In the genomic region with DNA sequence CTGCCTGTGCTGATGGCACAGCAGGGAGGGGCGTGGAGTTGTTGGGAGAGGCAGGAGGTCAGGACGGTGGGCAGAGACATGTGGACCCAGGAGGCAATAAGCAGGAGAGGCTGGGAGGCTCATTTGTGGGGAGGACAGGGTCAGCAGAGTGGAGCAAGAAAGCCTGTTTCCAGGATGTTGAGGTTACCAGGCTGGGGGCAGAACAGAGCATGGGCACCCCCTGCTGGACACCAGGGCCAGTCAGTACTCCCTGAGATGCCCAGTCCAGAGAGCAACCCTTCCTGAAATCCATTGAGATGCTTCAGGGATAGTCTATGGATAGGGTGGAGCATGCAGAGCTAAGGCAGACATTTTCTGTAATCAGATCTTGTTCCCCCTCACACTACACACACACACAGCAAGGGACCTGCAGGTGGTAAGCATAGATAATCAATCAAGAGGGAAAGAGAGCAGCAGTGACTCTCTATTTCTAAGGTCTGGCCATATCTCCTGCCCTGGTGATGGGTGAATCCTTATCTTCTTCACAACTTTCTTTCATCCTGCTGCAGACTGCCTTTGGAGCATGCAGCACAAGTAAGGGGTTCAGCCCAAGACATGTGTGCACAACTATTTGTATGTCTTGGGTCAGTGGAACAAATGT, we compare ENCODE assay signal across 1 cellular context.
TF ChIP-seq lines count a peak whose summit lies in the region.

No MANE protein-coding gene starts in this region.

TF ChIP-seq in HCT116, 20 proteins besides CTCF, POLR2A, EP300 and RAD21 (continued from another document):
- TF ChIP-seq, protein P1, sequence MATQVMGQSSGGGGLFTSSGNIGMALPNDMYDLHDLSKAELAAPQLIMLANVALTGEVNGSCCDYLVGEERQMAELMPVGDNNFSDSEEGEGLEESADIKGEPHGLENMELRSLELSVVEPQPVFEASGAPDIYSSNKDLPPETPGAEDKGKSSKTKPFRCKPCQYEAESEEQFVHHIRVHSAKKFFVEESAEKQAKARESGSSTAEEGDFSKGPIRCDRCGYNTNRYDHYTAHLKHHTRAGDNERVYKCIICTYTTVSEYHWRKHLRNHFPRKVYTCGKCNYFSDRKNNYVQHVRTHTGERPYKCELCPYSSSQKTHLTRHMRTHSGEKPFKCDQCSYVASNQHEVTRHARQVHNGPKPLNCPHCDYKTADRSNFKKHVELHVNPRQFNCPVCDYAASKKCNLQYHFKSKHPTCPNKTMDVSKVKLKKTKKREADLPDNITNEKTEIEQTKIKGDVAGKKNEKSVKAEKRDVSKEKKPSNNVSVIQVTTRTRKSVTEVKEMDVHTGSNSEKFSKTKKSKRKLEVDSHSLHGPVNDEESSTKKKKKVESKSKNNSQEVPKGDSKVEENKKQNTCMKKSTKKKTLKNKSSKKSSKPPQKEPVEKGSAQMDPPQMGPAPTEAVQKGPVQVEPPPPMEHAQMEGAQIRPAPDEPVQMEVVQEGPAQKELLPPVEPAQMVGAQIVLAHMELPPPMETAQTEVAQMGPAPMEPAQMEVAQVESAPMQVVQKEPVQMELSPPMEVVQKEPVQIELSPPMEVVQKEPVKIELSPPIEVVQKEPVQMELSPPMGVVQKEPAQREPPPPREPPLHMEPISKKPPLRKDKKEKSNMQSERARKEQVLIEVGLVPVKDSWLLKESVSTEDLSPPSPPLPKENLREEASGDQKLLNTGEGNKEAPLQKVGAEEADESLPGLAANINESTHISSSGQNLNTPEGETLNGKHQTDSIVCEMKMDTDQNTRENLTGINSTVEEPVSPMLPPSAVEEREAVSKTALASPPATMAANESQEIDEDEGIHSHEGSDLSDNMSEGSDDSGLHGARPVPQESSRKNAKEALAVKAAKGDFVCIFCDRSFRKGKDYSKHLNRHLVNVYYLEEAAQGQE (IDR thresholded peaks at IDR 0.05; ENCODE audit: low read depth) = no peak
- no peak for TF ChIP-seq ELF1 (IDR thresholded peaks at IDR 0.05; ENCODE audit: borderline replicate concordance, low read depth)
- no peak for TF ChIP-seq JUND (IDR thresholded peaks at IDR 0.05)
- TF ChIP-seq EZH2phosphoT487 (IDR thresholded peaks at IDR 0.05; ENCODE audit: borderline replicate concordance) = no peak
- no peak for TF ChIP-seq FOSL1 (IDR thresholded peaks at IDR 0.05; ENCODE audit: low read depth)
- TF ChIP-seq SIN3A (IDR thresholded peaks at IDR 0.05; ENCODE audit: low read depth) = no peak
- TF ChIP-seq TCF7L2 (IDR thresholded peaks at IDR 0.05; ENCODE audit: borderline replicate concordance, extremely low read depth, insufficient read depth, insufficient read length) = no peak
- TF ChIP-seq SP1 (IDR thresholded peaks at IDR 0.05; ENCODE audit: low read depth) = no peak
- TF ChIP-seq CEBPB (IDR thresholded peaks at IDR 0.05; ENCODE audit: low read depth) = no peak
- no peak for TF ChIP-seq ZNF274 (IDR thresholded peaks at IDR 0.05; ENCODE audit: low read depth, low read length)
- no peak for TF ChIP-seq EGR1 (IDR thresholded peaks at IDR 0.05; ENCODE audit: low read depth)
- TF ChIP-seq EZH2 (IDR thresholded peaks at IDR 0.05) = no peak
- TF ChIP-seq, protein P2, sequence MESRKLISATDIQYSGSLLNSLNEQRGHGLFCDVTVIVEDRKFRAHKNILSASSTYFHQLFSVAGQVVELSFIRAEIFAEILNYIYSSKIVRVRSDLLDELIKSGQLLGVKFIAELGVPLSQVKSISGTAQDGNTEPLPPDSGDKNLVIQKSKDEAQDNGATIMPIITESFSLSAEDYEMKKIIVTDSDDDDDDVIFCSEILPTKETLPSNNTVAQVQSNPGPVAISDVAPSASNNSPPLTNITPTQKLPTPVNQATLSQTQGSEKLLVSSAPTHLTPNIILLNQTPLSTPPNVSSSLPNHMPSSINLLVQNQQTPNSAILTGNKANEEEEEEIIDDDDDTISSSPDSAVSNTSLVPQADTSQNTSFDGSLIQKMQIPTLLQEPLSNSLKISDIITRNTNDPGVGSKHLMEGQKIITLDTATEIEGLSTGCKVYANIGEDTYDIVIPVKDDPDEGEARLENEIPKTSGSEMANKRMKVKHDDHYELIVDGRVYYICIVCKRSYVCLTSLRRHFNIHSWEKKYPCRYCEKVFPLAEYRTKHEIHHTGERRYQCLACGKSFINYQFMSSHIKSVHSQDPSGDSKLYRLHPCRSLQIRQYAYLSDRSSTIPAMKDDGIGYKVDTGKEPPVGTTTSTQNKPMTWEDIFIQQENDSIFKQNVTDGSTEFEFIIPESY (IDR thresholded peaks at IDR 0.05; ENCODE audit: extremely low read depth, insufficient replicate concordance, low read length) = no peak
- TF ChIP-seq, protein P3, sequence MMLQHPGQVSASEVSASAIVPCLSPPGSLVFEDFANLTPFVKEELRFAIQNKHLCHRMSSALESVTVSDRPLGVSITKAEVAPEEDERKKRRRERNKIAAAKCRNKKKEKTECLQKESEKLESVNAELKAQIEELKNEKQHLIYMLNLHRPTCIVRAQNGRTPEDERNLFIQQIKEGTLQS (IDR thresholded peaks at IDR 0.05) = no peak
- TF ChIP-seq SRF (IDR thresholded peaks at IDR 0.05; ENCODE audit: low read depth) = no peak
